In the genomic region with DNA sequence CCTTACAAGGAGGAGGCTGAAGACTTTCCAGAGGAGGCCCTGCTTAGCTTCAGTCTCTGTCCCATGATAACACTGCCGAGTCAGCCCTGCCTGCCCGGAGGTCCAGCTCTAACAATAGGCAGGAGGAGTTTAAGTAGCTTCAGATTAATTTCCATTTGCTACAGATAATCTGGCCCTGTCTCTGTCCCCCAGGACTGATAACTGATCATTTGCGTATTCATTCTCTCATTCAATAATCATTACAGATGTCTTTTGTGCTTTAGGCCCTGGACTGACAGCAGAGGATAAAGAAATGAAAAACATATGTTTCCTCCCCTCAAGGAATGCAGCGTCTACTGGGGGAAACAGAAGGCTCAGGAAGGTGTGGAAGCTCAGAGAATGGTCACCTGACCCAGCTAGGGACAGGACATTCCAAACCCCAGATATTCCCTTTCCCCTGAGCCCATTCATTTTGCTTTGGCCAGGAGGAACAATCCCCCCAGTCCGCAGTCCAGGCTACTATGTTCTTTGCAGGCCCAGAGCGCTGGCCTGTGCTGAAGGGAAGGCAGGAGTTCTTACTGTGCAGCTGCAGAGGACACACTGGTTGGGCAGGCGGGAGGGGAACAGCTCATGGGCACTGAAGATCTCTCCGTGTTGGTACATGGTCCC, we compare ENCODE assay signal across 1 cellular context.
TF ChIP-seq lines count a peak whose summit lies in the region.

No MANE protein-coding gene starts in this region.

TF ChIP-seq in endothelial cell of umbilical vein, 7 proteins besides CTCF, POLR2A, EP300 and RAD21:
- TF ChIP-seq EZH2 (IDR thresholded peaks at IDR 0.05; ENCODE audit: borderline replicate concordance, low read depth, low read length, severe bottlenecking) (no peak), GATA2 (IDR thresholded peaks at IDR 0.05; ENCODE audit: insufficient read depth, insufficient read length, low read depth, low read length) (no peak), POLR2AphosphoS5 (IDR thresholded peaks at IDR 0.05; ENCODE audit: insufficient read depth, low read depth, low read length) (no peak), FOS (IDR thresholded peaks at IDR 0.05; ENCODE audit: borderline replicate concordance, insufficient read depth, low read length) (no peak), JUN (IDR thresholded peaks at IDR 0.05; ENCODE audit: borderline replicate concordance, insufficient read depth, insufficient read length, low read depth) (no peak), MYC (IDR thresholded peaks at IDR 0.05; ENCODE audit: low read depth, low read length) (no peak)
- TF ChIP-seq, protein P1, sequence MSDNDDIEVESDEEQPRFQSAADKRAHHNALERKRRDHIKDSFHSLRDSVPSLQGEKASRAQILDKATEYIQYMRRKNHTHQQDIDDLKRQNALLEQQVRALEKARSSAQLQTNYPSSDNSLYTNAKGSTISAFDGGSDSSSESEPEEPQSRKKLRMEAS (IDR thresholded peaks at IDR 0.05; ENCODE audit: insufficient read depth, insufficient read length) = no peak
